ENCODE assay signal across 11 cellular contexts in genomic region chr17:82237083-82237745, GRCh38. TPM values are rescaled to one million over a fixed set of nuclear protein-coding genes. Genes with fewer than 3 reads are reported as not detected.
A peak's percentile ranks its signal among the peaks of the same experiment; 100 is the strongest.
DNase-seq lines count a peak whose midpoint lies in the region; ATAC-seq and TF ChIP-seq lines count a peak whose summit lies in the region.
"Had no signal": no experiment of that assay in that cellular context is flagged by ENCODE, and none has a peak within 500 bp of the region (broad histone marks: within the 10 kb centered on the region; RNA-seq: fewer than 3 reads in every experiment).

No MANE protein-coding gene starts in this region.

- in situ Hi-C loops in KBM-7 (cut with MboI; ENCODE audit: low pct_unique_long_range_greater_than_20kb, low sequenced_read_pairs), result no loop called here

- peaks cover 6 to 29% of the 10 kb centered on the region in 2 donors for H3K4me1 Mint-ChIP-seq in natural killer cell treated with Interleukin-12 subunit alpha and Interleukin-12 subunit beta and Interleukin-15 and Interleukin-18, amount 100 ng/mL, for 72 hours (ENCODE audit: low read depth in 2 of 2)

- intact Hi-C loops in Right ventricle myocardium inferior (cut with DNase I) (loop anchor here (2.0 kb wide), 1 partner anchor 84 kb away; no protein-coding TSS in a partner anchor), cardiac septum (cut with DNase I) (loop anchor here (2.0 to 5.0 kb wide), 2 partner anchors 35 to 84 kb away; partner anchors contain the start of gene CSNK1D), uterus (cut with DNase I; ENCODE audit: low total_unique reads) (loop anchor here (10.0 kb wide), 1 partner anchor 88 kb away; no protein-coding TSS in a partner anchor)

- peak; percentile 72 for DNase-seq in Right ventricle myocardium inferior (ENCODE audit: missing footprints)
- DNase-seq in cardiac septum (ENCODE audit: low spot score), result no peak
- no peak for DNase-seq in natural killer cell treated with Interleukin-12 subunit alpha and Interleukin-12 subunit beta and Interleukin-15 and Interleukin-18, amount 100 ng/mL, for 72 hours (ENCODE audit: low spot score)
- peak in 1 of 2 donors; percentile 29 for DNase-seq in uterus
- DNase-seq in DMS 273 (lab: John Stamatoyannopoulos, UW; ENCODE audit: unreplicated experiment), result no peak
- no peak for DNase-seq in KBM-7
- DNase-seq: cerebellar nuclear complex, NCI-H748 treated with DMSO at 0.1 percent for 48 hours had no signal

- H3K9me3 ChIP-seq in uterus, result no peaks in the 10 kb centered on the region

- H3K27ac Mint-ChIP-seq in natural killer cell treated with Interleukin-12 subunit alpha and Interleukin-12 subunit beta and Interleukin-15 and Interleukin-18, amount 100 ng/mL, for 72 hours, result no peak overlapping the region

- no peaks in the 10 kb centered on the region for H3K9me3 Mint-ChIP-seq in natural killer cell treated with Interleukin-12 subunit alpha and Interleukin-12 subunit beta and Interleukin-15 and Interleukin-18, amount 100 ng/mL, for 72 hours

- no peak overlapping the region for H3K4me3 ChIP-seq in uterus

- ATAC-seq in Right ventricle myocardium inferior (no peak), GM19455 (IDR thresholded peaks at IDR 0.05; ENCODE audit: unreplicated experiment) (no peak)
- no peak for ATAC-seq in natural killer cell treated with Interleukin-12 subunit alpha and Interleukin-12 subunit beta and Interleukin-15 and Interleukin-18, amount 100 ng/mL, for 72 hours

- peak overlapping the region; percentile 12 for H3K4me3 Mint-ChIP-seq in natural killer cell treated with Interleukin-12 subunit alpha and Interleukin-12 subunit beta and Interleukin-15 and Interleukin-18, amount 100 ng/mL, for 72 hours

- H3K27ac ChIP-seq in angular gyrus (ENCODE audit: low read depth, low read length) (peak overlapping the region; percentile 48), uterus (peak overlapping the region; percentile 52 to 86)

- TF ChIP-seq CTCF in uterus (IDR thresholded peaks at IDR 0.05), result no peak

- H3K27me3 Mint-ChIP-seq in natural killer cell treated with Interleukin-12 subunit alpha and Interleukin-12 subunit beta and Interleukin-15 and Interleukin-18, amount 100 ng/mL, for 72 hours, result no peaks in the 10 kb centered on the region
- H3K27me3 Mint-ChIP-seq: naive B cell had no signal

- H3K36me3 ChIP-seq in uterus, result no peaks in the 10 kb centered on the region

- no peaks in the 10 kb centered on the region for H3K36me3 Mint-ChIP-seq in natural killer cell treated with Interleukin-12 subunit alpha and Interleukin-12 subunit beta and Interleukin-15 and Interleukin-18, amount 100 ng/mL, for 72 hours
- H3K36me3 Mint-ChIP-seq: naive B cell had no signal

- no peak for TF ChIP-seq POLR2A in uterus (IDR thresholded peaks at IDR 0.05)

- H3K27me3 ChIP-seq in uterus, result no peaks in the 10 kb centered on the region

- H3K4me1 ChIP-seq in uterus, result peaks cover 11 to 55% of the 10 kb centered on the region in 2 donors

RNA-seq across cellular contexts. Expression of gene SLC16A3, which starts 8.4 kb away (rescaled TPM):
- total RNA-seq in Right ventricle myocardium inferior (10.4 TPM), cardiac septum (20.7 TPM), uterus (10 to 100 TPM in 2 of 4 donors, 1 to 10 TPM in 2; 1.5 to 28.6 (median 12.2) TPM)
- 100 to 1,000 TPM; 241 to 534 TPM for total RNA-seq in natural killer cell treated with Interleukin-12 subunit alpha and Interleukin-12 subunit beta and Interleukin-15 and Interleukin-18, amount 100 ng/mL, for 72 hours

RNA-seq across cellular contexts. Expression of gene CCDC57, which starts 24.6 kb away (rescaled TPM):
- total RNA-seq in Right ventricle myocardium inferior (7.9 TPM), cardiac septum (10.6 TPM), uterus (10 to 100 TPM in 2 of 4 donors, 1 to 10 TPM in 2; 4.4 to 88.2 (median 17.6) TPM)
- total RNA-seq in natural killer cell treated with Interleukin-12 subunit alpha and Interleukin-12 subunit beta and Interleukin-15 and Interleukin-18, amount 100 ng/mL, for 72 hours, result 10 to 100 TPM; 34.0 to 82.2 TPM

RNA-seq across cellular contexts. Expression of gene CSNK1D, which starts 36.3 kb away (rescaled TPM):
- total RNA-seq in Right ventricle myocardium inferior, result 62.6 TPM
- total RNA-seq in cardiac septum, result 80.9 TPM
- total RNA-seq in natural killer cell treated with Interleukin-12 subunit alpha and Interleukin-12 subunit beta and Interleukin-15 and Interleukin-18, amount 100 ng/mL, for 72 hours, result 100 to 1,000 TPM; 160 to 215 TPM
- total RNA-seq in uterus, result 100 to 1,000 TPM in 1 of 4 donors, 10 to 100 TPM in 3; 16.5 to 173 (median 44.6) TPM

Comparison
In these comparisons a context has a peak if more than half of its experiments do, and no peak if none do; other contexts are left out.
1. RNA of gene SLC16A3, which starts 8.4 kb away (total RNA-seq): 241 to 534 TPM in natural killer cell treated with Interleukin-12 subunit alpha and Interleukin-12 subunit beta and Interleukin-15 and Interleukin-18, amount 100 ng/mL, for 72 hours; 20.7 TPM in cardiac septum (single experiment), 1.5 to 28.6 TPM in uterus and 10.4 TPM in Right ventricle myocardium inferior (single experiment); every median in the first group is over 4 times any median in the second.